Comparison of ENCODE assay signal across 8 cellular contexts in the genomic region with DNA sequence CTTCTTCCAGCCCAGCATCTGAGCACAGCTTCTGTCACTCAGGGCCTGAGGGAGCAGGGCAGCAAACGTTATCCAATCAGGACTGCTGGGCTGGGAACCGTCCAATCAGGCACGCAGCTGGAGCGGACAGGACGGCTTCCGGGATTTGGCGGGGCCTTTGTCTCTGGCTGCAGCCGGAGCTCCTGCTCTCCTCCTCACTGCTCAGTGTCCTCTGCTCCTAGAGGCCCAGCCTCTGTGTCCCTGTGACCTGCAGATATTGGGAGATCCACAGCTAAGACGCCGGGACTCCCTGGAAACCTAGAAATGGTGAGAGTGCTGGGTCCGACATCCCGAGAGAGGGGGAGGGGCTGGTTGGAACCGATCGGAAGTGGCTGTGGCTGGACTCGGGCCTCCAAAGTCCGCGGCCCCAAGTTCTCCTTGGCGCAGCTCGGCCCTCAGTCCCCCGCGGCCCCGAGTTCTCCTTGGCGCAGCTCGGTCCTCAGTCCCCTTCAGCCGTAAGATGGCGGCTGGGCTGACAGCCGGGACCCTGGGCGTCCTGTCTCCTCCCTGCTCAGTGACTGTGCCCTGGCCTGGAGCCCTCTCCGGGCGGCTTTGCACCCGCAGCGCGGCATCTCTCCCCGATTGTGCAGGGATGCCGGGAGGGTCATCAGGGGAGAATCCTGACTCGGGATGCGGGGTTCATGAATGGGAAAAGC. TPM values are rescaled to one million over a fixed set of nuclear protein-coding genes. Genes with fewer than 3 reads are reported as not detected.
DNase-seq lines count a peak whose midpoint lies in the region; ATAC-seq, FAIRE-seq and TF ChIP-seq lines count a peak whose summit lies in the region.

A gene (plus strand): TSS at position 154 of the 695 bp plus-strand sequence. CDS start 150 bp downstream, at position 304.

- H3K4me3 ChIP-seq in heart right ventricle (peak within 1 kb of the TSS; percentile 65 to 91 (median 82)), upper lobe of right lung (peak within 1 kb of the TSS; percentile 78)

- no peaks in the 10 kb centered on the region for H3K27me3 Mint-ChIP-seq in T-cell

- peaks cover 23% of the 10 kb centered on the region for H3K36me3 Mint-ChIP-seq in T-cell

- H3K27me3 ChIP-seq in heart right ventricle = no peaks in the 10 kb centered on the region
- no peaks in the 10 kb centered on the region for H3K27me3 ChIP-seq in upper lobe of right lung

- intact Hi-C loops in heart right ventricle (cut with DNase I) (loop anchor here in 3 of 10 donors (5.0 to 10.0 kb wide), 3 partner anchors 101 to 359 kb away; a partner anchor contains a TSS), posterior cingulate gyrus (cut with DNase I) (loop anchor here (5.0 to 10.0 kb wide), 3 partner anchors 104 to 359 kb away; a partner anchor contains a TSS), upper lobe of right lung (cut with DNase I) (no loop called here)

- H3K4me1 ChIP-seq in heart right ventricle (peaks cover 0 to 25% (median 11%) of the 10 kb centered on the region in 9 donors), upper lobe of right lung (peaks cover 11% of the 10 kb centered on the region)

- peaks cover 56 to 68% (median 63%) of the 10 kb centered on the region in 3 donors for H3K4me1 Mint-ChIP-seq in T-cell

- peak within 1 kb of the TSS; percentile 15 for H3K27ac ChIP-seq in adipose tissue (ENCODE audit: low read depth, low read length)
- H3K27ac ChIP-seq in heart right ventricle = peak within 1 kb of the TSS in 9 of 10 donors; percentile 69 to 84 (median 73)
- peak within 1 kb of the TSS; percentile 71 for H3K27ac ChIP-seq in upper lobe of right lung

- FAIRE-seq in GM12891 (lab: Jason Lieb, UNC) = peak; percentile 96

- peak within 1 kb of the TSS; percentile 92 to 97 for H3K27ac Mint-ChIP-seq in T-cell

- H3K9me3 Mint-ChIP-seq in T-cell = peaks cover 0 to 9% (median 6%) of the 10 kb centered on the region in 3 donors

- TF ChIP-seq CTCF in heart right ventricle (IDR thresholded peaks at IDR 0.05) = no peak
- no peak for TF ChIP-seq CTCF in upper lobe of right lung (IDR thresholded peaks at IDR 0.05)

- peak; percentile 93 for TF ChIP-seq POLR2A in GM12891 (IDR thresholded peaks at IDR 0.05; ENCODE audit: low read depth, low read length)

- CTCF ChIA-PET in T-cell (lab: Charles Lee) = interaction anchor here in 1 of 2 donors (1.2 kb wide), 1 partner anchor 128 kb away, joined by 3 read pairs; no protein-coding TSS in a partner anchor

- peak; percentile 99 for ATAC-seq in HG02840 (IDR thresholded peaks at IDR 0.05; ENCODE audit: low FRiP score, unreplicated experiment)
- peak; percentile 97 to 99 (median 98) for ATAC-seq in T-cell (replicated peaks in 1 of 4)
- peak; percentile 99 to 100 (median 100) for ATAC-seq in heart right ventricle
- peak; percentile 100 for ATAC-seq in upper lobe of right lung

- DNase-seq in GM12891 (ENCODE audit: insufficient read length, low spot score) = peak; percentile 66
- DNase-seq in NCI-H1436 treated with DMSO at 0.1 percent for 48 hours (lab: John Stamatoyannopoulos, UW) = peak; percentile 83
- peak; percentile 66 to 90 (median 82) for DNase-seq in T-cell
- peak; percentile 91 to 95 for DNase-seq in heart right ventricle
- DNase-seq in posterior cingulate gyrus = peak; percentile 89 to 99 (median 96)
- peak; percentile 93 for DNase-seq in upper lobe of right lung

- peaks cover 0 to 26% (median 0%) of the 10 kb centered on the region in 9 donors for H3K36me3 ChIP-seq in heart right ventricle
- H3K36me3 ChIP-seq in upper lobe of right lung = peaks cover 5% of the 10 kb centered on the region

- H3K9me3 ChIP-seq in heart right ventricle (peaks cover 0 to 5% (median 0%) of the 10 kb centered on the region in 11 donors), upper lobe of right lung (no peaks in the 10 kb centered on the region)

- POLR2A ChIA-PET in T-cell (lab: Charles Lee) = interaction anchor here (0.6 to 2.0 kb wide), 12 partner anchors 8 to 766 kb away, joined by 3 to 15 read pairs (median 4); a partner anchor contains a TSS

- peak within 1 kb of the TSS; percentile 97 to 98 (median 98) for H3K4me3 Mint-ChIP-seq in T-cell

- 0 to 1% (median 0%) methylated on average over 36 to 37 of the region's 37 CpGs for WGBS in adipose tissue, 3 donors
- WGBS in heart right ventricle, 2 donors = 0 to 1% methylated on average over 36 to 37 of the region's 37 CpGs

TF ChIP-seq in GM12891, 5 proteins besides CTCF, POLR2A, EP300 and RAD21:
- TF ChIP-seq POLR2AphosphoS5 (IDR thresholded peaks at IDR 0.05; ENCODE audit: low read depth, low read length) = peak; percentile 86
- no peak for TF ChIP-seq PAX5 (IDR thresholded peaks at IDR 0.05; ENCODE audit: insufficient read depth, low read length, severe bottlenecking)
- TF ChIP-seq TAF1 (IDR thresholded peaks at IDR 0.05; ENCODE audit: low read depth, low read length) = peak; percentile 77
- 0 out of 2 replicates have a peak, but pooled peaks have one; percentile 23 for TF ChIP-seq POU2F2 (IDR thresholded peaks at IDR 0.05; ENCODE audit: low read depth, low read length)
- no peak for TF ChIP-seq SPI1 (IDR thresholded peaks at IDR 0.05; ENCODE audit: low read depth, low read length)

RNA-seq across cellular contexts. Expression of the gene that starts here (rescaled TPM):
- 7.5 TPM for polyA plus RNA-seq in GM12891 (2012; ENCODE audit: low read depth, missing spikeins)
- total RNA-seq in T-cell = 10 to 100 TPM; 15.1 to 22.6 (median 21.2) TPM
- polyA plus RNA-seq in adipose tissue = 1 to 10 TPM; 1.0 to 1.3 (median 1.1) TPM
- total RNA-seq in heart right ventricle = 1 to 10 TPM; 1.3 to 2.8 (median 1.9) TPM
- 1 to 10 TPM in 1 of 2 donors, under 1 TPM in 1; 0.75 to 1.7 TPM for polyA plus RNA-seq in heart right ventricle
- 3.4 TPM for total RNA-seq in upper lobe of right lung

Comparison
In these comparisons a context has a peak if more than half of its experiments do, and no peak if none do; other contexts are left out.
1. Peak in every context shown above with its lines: DNase-seq, ATAC-seq, H3K4me3 ChIP-seq and H3K27ac ChIP-seq.
2. H3K27ac ChIP-seq: peak in every context shown above with its lines; median percentile 73 in heart right ventricle; 71 in upper lobe of right lung; 15 in adipose tissue.